In the genomic region with DNA sequence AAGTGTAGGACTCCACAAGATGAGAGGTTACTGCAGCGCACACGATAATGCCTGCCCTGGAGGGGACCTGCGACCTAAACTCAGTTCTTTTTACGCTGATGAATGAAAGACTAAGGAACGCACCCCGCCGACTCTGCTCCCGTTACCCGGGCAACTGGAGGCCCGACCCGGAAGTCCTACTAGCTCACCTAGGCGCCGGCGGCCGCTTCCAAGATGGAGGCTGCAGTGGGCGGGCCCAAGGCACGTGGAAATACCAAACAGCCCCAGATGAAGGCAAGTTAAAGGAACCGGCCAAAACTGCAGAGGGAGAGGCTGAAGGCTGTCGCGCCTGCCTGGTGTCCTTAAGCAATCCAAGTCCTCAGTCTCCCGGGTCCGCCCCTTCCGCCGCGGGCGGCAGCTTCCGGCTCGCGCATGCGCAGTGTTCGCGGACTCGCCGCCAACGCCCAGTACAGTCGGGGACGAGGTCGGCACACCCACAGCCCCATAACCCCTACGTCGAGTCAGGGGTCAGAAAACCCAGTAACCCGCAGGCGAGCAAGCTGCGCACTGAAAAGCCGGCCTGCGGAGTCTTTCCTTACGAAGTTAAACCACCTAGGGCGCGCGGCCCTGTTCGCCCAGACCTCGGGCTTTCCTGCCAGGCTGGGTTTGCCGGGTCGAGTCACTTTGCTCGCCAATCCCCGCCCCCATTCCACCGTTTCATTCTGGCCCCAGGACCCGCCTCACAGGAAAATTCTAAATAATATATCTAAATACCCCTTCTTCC, we compare ENCODE assay signal across 8 cellular contexts. TPM values are rescaled to one million over a fixed set of nuclear protein-coding genes. Genes with fewer than 3 reads are reported as not detected.
DNase-seq lines count a peak whose midpoint lies in the region; TF ChIP-seq lines count a peak whose summit lies in the region.

A gene with protein sequence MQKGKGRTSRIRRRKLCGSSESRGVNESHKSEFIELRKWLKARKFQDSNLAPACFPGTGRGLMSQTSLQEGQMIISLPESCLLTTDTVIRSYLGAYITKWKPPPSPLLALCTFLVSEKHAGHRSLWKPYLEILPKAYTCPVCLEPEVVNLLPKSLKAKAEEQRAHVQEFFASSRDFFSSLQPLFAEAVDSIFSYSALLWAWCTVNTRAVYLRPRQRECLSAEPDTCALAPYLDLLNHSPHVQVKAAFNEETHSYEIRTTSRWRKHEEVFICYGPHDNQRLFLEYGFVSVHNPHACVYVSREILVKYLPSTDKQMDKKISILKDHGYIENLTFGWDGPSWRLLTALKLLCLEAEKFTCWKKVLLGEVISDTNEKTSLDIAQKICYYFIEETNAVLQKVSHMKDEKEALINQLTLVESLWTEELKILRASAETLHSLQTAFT (minus strand): TSS at position 368 of the 763 bp plus-strand sequence. CDS start 1,638 bp downstream, outside the sequence.

- no peaks in the 10 kb centered on the region for H3K9me3 ChIP-seq in SK-N-MC (ENCODE audit: low read depth, low read length)

- H3K27me3 Mint-ChIP-seq in HFFc6 (ENCODE audit: insufficient read depth) = peaks cover 1% of the 10 kb centered on the region
- peaks cover 13% of the 10 kb centered on the region for H3K27me3 Mint-ChIP-seq in activated naive CD4-positive, alpha-beta T cell treated with anti-CD3 and anti-CD28 coated beads, Interleukin-2, amount 10 ng/mL, durations not matched to agents 7 days and 5 days

- DNase-seq in GM04503 (ENCODE audit: low read depth) (peak; percentile 74), HFFc6 (peak; percentile 94), NB4 (ENCODE audit: low read depth) (peak; percentile 98), SK-N-MC (ENCODE audit: low read depth, low spot score) (peak; percentile 73), globus pallidus (ENCODE audit: low spot score) (peak; percentile 91), occipital lobe (lab: John Stamatoyannopoulos, UW) (peak; percentile 90)
- DNase-seq in activated naive CD4-positive, alpha-beta T cell treated with anti-CD3 and anti-CD28 coated beads, Interleukin-2, amount 10 ng/mL, durations not matched to agents 7 days and 5 days = peak; percentile 94

- peaks cover 23% of the 10 kb centered on the region for H3K4me1 Mint-ChIP-seq in HFFc6 (ENCODE audit: low read depth)
- peaks cover 36% of the 10 kb centered on the region for H3K4me1 Mint-ChIP-seq in activated naive CD4-positive, alpha-beta T cell treated with anti-CD3 and anti-CD28 coated beads, Interleukin-2, amount 10 ng/mL, durations not matched to agents 7 days and 5 days

- TF ChIP-seq CTCF in HFFc6 (IDR thresholded peaks at IDR 0.05) (no peak), NB4 (IDR thresholded peaks at IDR 0.05; ENCODE audit: low read depth, low read length) (no peak)

- TF ChIP-seq POLR2A in NB4 (IDR thresholded peaks at IDR 0.05; ENCODE audit: extremely low read depth, insufficient read length) = peak; percentile 93

- peak within 1 kb of the TSS; percentile 96 for H3K27ac Mint-ChIP-seq in HFFc6
- H3K27ac Mint-ChIP-seq in activated naive CD4-positive, alpha-beta T cell treated with anti-CD3 and anti-CD28 coated beads, Interleukin-2, amount 10 ng/mL, durations not matched to agents 7 days and 5 days = peak within 1 kb of the TSS; percentile 99

- H3K4me3 Mint-ChIP-seq in HFFc6 = peak within 1 kb of the TSS; percentile 95
- H3K4me3 Mint-ChIP-seq in activated naive CD4-positive, alpha-beta T cell treated with anti-CD3 and anti-CD28 coated beads, Interleukin-2, amount 10 ng/mL, durations not matched to agents 7 days and 5 days = peak within 1 kb of the TSS; percentile 93

- CTCF ChIA-PET in activated naive CD4-positive, alpha-beta T cell treated with anti-CD3 and anti-CD28 coated beads, Interleukin-2, amount 10 ng/mL, durations not matched to agents 7 days and 5 days (lab: Charles Lee) = interaction anchor here (1.0 to 2.1 kb wide), 3 partner anchors 44 to 259 kb away, joined by 3 to 7 read pairs (median 5); a partner anchor contains a TSS

- no peaks in the 10 kb centered on the region for H3K9me3 Mint-ChIP-seq in HFFc6
- no peaks in the 10 kb centered on the region for H3K9me3 Mint-ChIP-seq in activated naive CD4-positive, alpha-beta T cell treated with anti-CD3 and anti-CD28 coated beads, Interleukin-2, amount 10 ng/mL, durations not matched to agents 7 days and 5 days

- peaks cover 27% of the 10 kb centered on the region for H3K36me3 Mint-ChIP-seq in HFFc6 (ENCODE audit: low read depth)
- peaks cover 34% of the 10 kb centered on the region for H3K36me3 Mint-ChIP-seq in activated naive CD4-positive, alpha-beta T cell treated with anti-CD3 and anti-CD28 coated beads, Interleukin-2, amount 10 ng/mL, durations not matched to agents 7 days and 5 days

- H3K4me3 ChIP-seq in NB4 (ENCODE audit: low read depth, low read length) = peak within 1 kb of the TSS; percentile 87
- H3K4me3 ChIP-seq in SK-N-MC = peak within 1 kb of the TSS; percentile 100

- H3K27ac ChIP-seq in SK-N-MC (peak within 1 kb of the TSS; percentile 72), temporal lobe (ENCODE audit: low read depth, low read length) (peak within 1 kb of the TSS; percentile 51)

- H3K36me3 ChIP-seq in SK-N-MC (ENCODE audit: insufficient read depth, low read length) = peaks cover 32% of the 10 kb centered on the region

- H3K9ac ChIP-seq in SK-N-MC (ENCODE audit: insufficient read length) = peak within 1 kb of the TSS; percentile 82

RNA-seq across cellular contexts. Expression of the gene that starts here (rescaled TPM):
- 10 to 100 TPM in 1 of 6 experiments, 1 to 10 TPM in 5; 7.6 to 10.1 (median 8.7) TPM for total RNA-seq in HFFc6 (2021; fragmentation: NEBNext Ultra II Directional; extraction: Animal tissue kit (Norgen Biotek cat#: 25700))
- total RNA-seq in occipital lobe (31.8 TPM), temporal lobe (26.3 TPM)

Comparison
In these comparisons a context has a peak if more than half of its experiments do, and no peak if none do; other contexts are left out.
1. Peak in every context shown above with its lines: DNase-seq, H3K4me3 ChIP-seq and H3K27ac ChIP-seq.